Comparison of ENCODE assay signal across 9 cellular contexts in the genomic region with DNA sequence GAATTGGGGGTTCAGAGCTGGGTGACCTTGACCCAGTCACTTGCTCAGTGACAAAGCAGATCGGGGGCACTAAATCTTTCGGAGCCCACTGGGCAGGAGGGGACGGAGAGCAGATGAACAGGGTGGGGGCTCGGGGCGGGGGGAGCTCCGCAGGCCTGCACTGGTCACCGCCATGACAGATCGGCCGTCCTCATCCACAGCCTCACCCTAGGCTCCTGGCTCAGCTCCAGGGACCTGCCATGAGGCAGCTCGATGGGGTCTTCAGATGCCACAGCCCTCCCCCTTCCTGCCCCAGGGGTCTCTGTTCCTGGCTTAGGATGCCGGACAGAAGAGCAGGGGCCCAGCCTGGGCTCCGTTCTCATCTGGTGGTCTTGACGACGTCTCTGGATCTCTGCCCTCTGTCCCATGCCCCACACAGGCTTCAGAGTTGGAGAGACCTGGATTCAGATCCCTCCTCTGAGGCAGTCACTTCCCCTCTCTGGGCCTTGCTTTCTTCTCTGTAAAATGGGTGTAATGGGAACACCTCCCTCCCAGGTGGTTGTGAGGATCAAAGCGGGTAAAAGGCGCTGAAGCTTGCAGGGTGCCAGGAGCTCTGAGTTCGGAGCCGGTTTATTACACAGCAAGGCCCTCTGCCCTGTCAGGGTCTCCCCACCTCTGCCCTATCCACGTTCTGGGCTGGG. TPM values are rescaled to one million over a fixed set of nuclear protein-coding genes. Genes with fewer than 3 reads are reported as not detected.
A peak's percentile ranks its signal among the peaks of the same experiment; 100 is the strongest.
DNase-seq lines count a peak whose midpoint lies in the region; ATAC-seq lines count a peak whose summit lies in the region.
"Had no signal": no experiment of that assay in that cellular context is flagged by ENCODE, and none has a peak within 500 bp of the region (broad histone marks: within the 10 kb centered on the region; RNA-seq: fewer than 3 reads in every experiment).

No MANE protein-coding gene starts in this region.

- H3K9me3 ChIP-seq in iPS-18c (ENCODE audit: control insufficient read depth, insufficient read depth, low read length) = no peaks in the 10 kb centered on the region
- H3K9me3 ChIP-seq: thoracic aorta had no signal

- H3K36me3 Mint-ChIP-seq in activated T-cell treated with anti-CD3 and anti-CD28 coated beads, Interleukin-2, amount 50 U/mL, for 4 hours (ENCODE audit: insufficient read depth) = peaks cover 1% of the 10 kb centered on the region
- peaks cover 47% of the 10 kb centered on the region for H3K36me3 Mint-ChIP-seq in activated T-helper 17 cell treated with anti-CD3 and anti-CD28 coated beads, Interleukin-2, amount 50 U/mL, for 72 hours (ENCODE audit: low read depth)

- DNase-seq in activated T-cell treated with anti-CD3 and anti-CD28 coated beads, Interleukin-2, amount 50 U/mL, for 4 hours = no peak
- DNase-seq in activated T-cell treated with anti-CD3 and anti-CD28 coated beads, Interleukin-2, amount 50 U/mL, for 48 hours = no peak
- no peak for DNase-seq in stimulated activated naive CD8-positive, alpha-beta T cell treated with anti-CD3 and anti-CD28 coated beads, Interleukin-15, amount 100 ng/mL, for 72 hours
- DNase-seq in AG20443 (ENCODE audit: low spot score) (no peak), NCI-H187 treated with DMSO at 0.1 percent for 48 hours (lab: John Stamatoyannopoulos, UW) (no peak), GM03348 (ENCODE audit: low spot score) (no peak)

- H3K9me3 Mint-ChIP-seq in activated T-cell treated with anti-CD3 and anti-CD28 coated beads, Interleukin-2, amount 50 U/mL, for 4 hours = no peaks in the 10 kb centered on the region
- H3K9me3 Mint-ChIP-seq in activated T-helper 17 cell treated with anti-CD3 and anti-CD28 coated beads, Interleukin-2, amount 50 U/mL, for 72 hours = no peaks in the 10 kb centered on the region
- no peaks in the 10 kb centered on the region for H3K9me3 Mint-ChIP-seq in stimulated activated naive CD8-positive, alpha-beta T cell treated with anti-CD3 and anti-CD28 coated beads, Interleukin-15, amount 100 ng/mL, for 72 hours

- H3K27ac Mint-ChIP-seq in activated T-helper 17 cell treated with anti-CD3 and anti-CD28 coated beads, Interleukin-2, amount 50 U/mL, for 72 hours = peak overlapping the region; percentile 94
- peak overlapping the region; percentile 31 to 86 for H3K27ac Mint-ChIP-seq in stimulated activated naive CD8-positive, alpha-beta T cell treated with anti-CD3 and anti-CD28 coated beads, Interleukin-15, amount 100 ng/mL, for 72 hours

- ATAC-seq in activated T-cell treated with anti-CD3 and anti-CD28 coated beads, Interleukin-2, amount 50 U/mL, for 4 hours = no peak
- no peak for ATAC-seq in activated T-helper 17 cell treated with anti-CD3 and anti-CD28 coated beads, Interleukin-2, amount 50 U/mL, for 72 hours (replicated peaks)
- ATAC-seq in stimulated activated naive CD8-positive, alpha-beta T cell treated with anti-CD3 and anti-CD28 coated beads, Interleukin-15, amount 100 ng/mL, for 72 hours = no peak

- peaks cover 33% of the 10 kb centered on the region for H3K4me1 Mint-ChIP-seq in activated T-cell treated with anti-CD3 and anti-CD28 coated beads, Interleukin-2, amount 50 U/mL, for 4 hours (ENCODE audit: low read depth)
- peaks cover 34% of the 10 kb centered on the region for H3K4me1 Mint-ChIP-seq in activated T-helper 17 cell treated with anti-CD3 and anti-CD28 coated beads, Interleukin-2, amount 50 U/mL, for 72 hours
- peaks cover 54% of the 10 kb centered on the region for H3K4me1 Mint-ChIP-seq in stimulated activated naive CD8-positive, alpha-beta T cell treated with anti-CD3 and anti-CD28 coated beads, Interleukin-15, amount 100 ng/mL, for 72 hours

- H3K4me3 ChIP-seq in iPS-18c (ENCODE audit: insufficient read depth, low read depth, low read length) = peak overlapping the region; percentile 64; the same call in 1 of the 2 replicates

- peak overlapping the region; percentile 23 for H3K4me3 Mint-ChIP-seq in activated T-cell treated with anti-CD3 and anti-CD28 coated beads, Interleukin-2, amount 50 U/mL, for 4 hours
- H3K4me3 Mint-ChIP-seq in activated T-helper 17 cell treated with anti-CD3 and anti-CD28 coated beads, Interleukin-2, amount 50 U/mL, for 72 hours = peak overlapping the region; percentile 97
- peak overlapping the region in 1 of 2 donors; percentile 88 for H3K4me3 Mint-ChIP-seq in stimulated activated naive CD8-positive, alpha-beta T cell treated with anti-CD3 and anti-CD28 coated beads, Interleukin-15, amount 100 ng/mL, for 72 hours

- no peaks in the 10 kb centered on the region for H3K27me3 Mint-ChIP-seq in activated T-cell treated with anti-CD3 and anti-CD28 coated beads, Interleukin-2, amount 50 U/mL, for 4 hours (ENCODE audit: low read depth)
- H3K27me3 Mint-ChIP-seq in activated T-helper 17 cell treated with anti-CD3 and anti-CD28 coated beads, Interleukin-2, amount 50 U/mL, for 72 hours = no peaks in the 10 kb centered on the region
- H3K27me3 Mint-ChIP-seq in stimulated activated naive CD8-positive, alpha-beta T cell treated with anti-CD3 and anti-CD28 coated beads, Interleukin-15, amount 100 ng/mL, for 72 hours = no peaks in the 10 kb centered on the region

RNA-seq across cellular contexts. Expression of a gene that starts 3.0 kb away (rescaled TPM):
- 10 to 100 TPM; 13.3 to 18.1 (median 16.7) TPM for total RNA-seq in activated T-cell treated with anti-CD3 and anti-CD28 coated beads, Interleukin-2, amount 50 U/mL, for 4 hours
- 10 to 100 TPM; 33.8 to 83.5 TPM for total RNA-seq in activated T-helper 17 cell treated with anti-CD3 and anti-CD28 coated beads, Interleukin-2, amount 50 U/mL, for 72 hours
